31 cellular contexts compared by ENCODE assay signal in genomic region chr3:145259166-145259565, GRCh38.
"Had no signal": no experiment of that assay in that cellular context is flagged by ENCODE, and none has a peak within 500 bp of the region (broad histone marks: within the 10 kb centered on the region; RNA-seq: fewer than 3 reads in every experiment).

No MANE protein-coding gene starts in this region.

- ATAC-seq: activated CD4-positive, alpha-beta T cell treated with anti-CD3 and anti-CD28 coated beads for 36 hours; activated CD4-positive, CD25-positive, alpha-beta regulatory T cell treated with anti-CD3 and anti-CD28 coated beads, Interleukin-2, amount 50 U/mL, for 24 hours; activated CD8-positive, alpha-beta T cell treated with anti-CD3 and anti-CD28 coated beads, Interleukin-2, amount 10 ng/mL, durations not matched to agents 7 days and 5 days; activated T-cell treated with anti-CD3 and anti-CD28 coated beads, Interleukin-2, amount 50 U/mL, for 4 hours; Panc1 had no signal

- DNase-seq: activated CD4-positive, alpha-beta T cell treated with anti-CD3 and anti-CD28 coated beads for 36 hours; activated CD4-positive, alpha-beta T cell treated with anti-CD3 and anti-CD28 coated beads, Interleukin-2, amount 10 ng/mL, durations not matched to agents 7 days and 5 days; activated CD4-positive, alpha-beta T cell treated with anti-CD3 and anti-CD28 coated beads, Interleukin-2, amount 50 U/mL, for 48 hours; activated CD8-positive, alpha-beta T cell treated with anti-CD3 and anti-CD28 coated beads, Interleukin-2, amount 10 ng/mL, durations not matched to agents 7 days and 5 days; activated gamma-delta T cell treated with Interleukin-2 at 50 U/mL for 16 hours; activated naive CD4-positive, alpha-beta T cell treated with anti-CD3 and anti-CD28 coated beads for 36 hours; activated T-cell treated with anti-CD3 and anti-CD28 coated beads, Interleukin-2, amount 50 U/mL, for 4 hours; amniotic stem cell; NCI-H1105; NCI-H1417 treated with DMSO at 0.1 percent for 48 hours; NCI-H1694; NCI-H1930; NCI-H2081 treated with DMSO at 0.1 percent for 48 hours; NCI-H2171; NCI-H446; NCI-H524; NCI-H69; NCI-H82; SHP77 treated with DMSO at 0.1 percent for 48 hours; SK-N-SH had no signal

- H3K4me1 ChIP-seq: ascending aorta, SJSA1 had no signal

- H3K27ac Mint-ChIP-seq: activated CD4-positive, alpha-beta T cell treated with anti-CD3 and anti-CD28 coated beads for 36 hours; activated CD4-positive, alpha-beta T cell treated with anti-CD3 and anti-CD28 coated beads, Interleukin-2, amount 10 ng/mL, durations not matched to agents 7 days and 5 days; activated CD8-positive, alpha-beta T cell treated with anti-CD3 and anti-CD28 coated beads, Interleukin-2, amount 10 ng/mL, durations not matched to agents 7 days and 5 days; activated naive CD4-positive, alpha-beta T cell treated with anti-CD3 and anti-CD28 coated beads for 36 hours; activated naive CD8-positive, alpha-beta T cell; activated T-helper 1 cell treated with anti-CD3 and anti-CD28 coated beads, Interleukin-12 subunit alpha, Interleukin-12 subunit beta, Interleukin-2, Interleukin-4 antibody, amounts not matched to agents 30 ng/mL and 10 ng/mL and 1 ng/mL, durations not matched to agents 14 hours and 24 hours and 36 hours; T-helper 1 cell treated with Interleukin-12 subunit alpha and Interleukin-12 subunit beta and Interleukin-4 antibody, amounts not matched to agents 30 μg/mL and 1 μg/mL, for 36 hours; T-helper 2 cell treated with Interferon-gamma antibody and Interleukin-4, amounts not matched to agents 5 μg/mL and 100 μg/mL, for 36 hours had no signal

- H3K4me3 Mint-ChIP-seq: activated CD4-positive, alpha-beta T cell treated with anti-CD3 and anti-CD28 coated beads for 36 hours; activated CD4-positive, alpha-beta T cell treated with anti-CD3 and anti-CD28 coated beads, Interleukin-2, amount 10 ng/mL, durations not matched to agents 7 days and 5 days; activated CD8-positive, alpha-beta T cell treated with anti-CD3 and anti-CD28 coated beads, Interleukin-2, amount 10 ng/mL, durations not matched to agents 7 days and 5 days; activated naive CD4-positive, alpha-beta T cell treated with anti-CD3 and anti-CD28 coated beads for 36 hours; activated naive CD8-positive, alpha-beta T cell; activated T-cell treated with anti-CD3 and anti-CD28 coated beads, Interleukin-2, amount 50 U/mL, for 4 hours; activated T-helper 1 cell treated with anti-CD3 and anti-CD28 coated beads, Interleukin-12 subunit alpha, Interleukin-12 subunit beta, Interleukin-2, Interleukin-4 antibody, amounts not matched to agents 30 ng/mL and 10 ng/mL and 1 ng/mL, durations not matched to agents 14 hours and 24 hours and 36 hours; central memory CD8-positive, alpha-beta T cell; T-helper 1 cell treated with Interleukin-12 subunit alpha and Interleukin-12 subunit beta and Interleukin-4 antibody, amounts not matched to agents 30 μg/mL and 1 μg/mL, for 36 hours; T-helper 2 cell treated with Interferon-gamma antibody and Interleukin-4, amounts not matched to agents 5 μg/mL and 100 μg/mL, for 36 hours had no signal

- H3K4me3 ChIP-seq: ascending aorta, cardiac muscle cell, SJSA1 had no signal

- H3K27me3 ChIP-seq: ascending aorta, cardiac muscle cell, SJSA1 had no signal

- H3K9ac ChIP-seq: KMS-11, SK-N-SH had no signal

- H3K27me3 Mint-ChIP-seq: activated CD4-positive, alpha-beta T cell treated with anti-CD3 and anti-CD28 coated beads for 36 hours; activated CD4-positive, alpha-beta T cell treated with anti-CD3 and anti-CD28 coated beads, Interleukin-2, amount 10 ng/mL, durations not matched to agents 7 days and 5 days; activated naive CD8-positive, alpha-beta T cell; central memory CD8-positive, alpha-beta T cell had no signal

- H3K4me1 Mint-ChIP-seq: activated CD4-positive, alpha-beta T cell treated with anti-CD3 and anti-CD28 coated beads for 36 hours; activated CD4-positive, alpha-beta T cell treated with anti-CD3 and anti-CD28 coated beads, Interleukin-2, amount 10 ng/mL, durations not matched to agents 7 days and 5 days; central memory CD8-positive, alpha-beta T cell had no signal

- H3K9me3 ChIP-seq: ascending aorta, SJSA1, SK-N-SH had no signal

- H3K9me2 ChIP-seq: SK-N-SH had no signal

- H3K36me3 Mint-ChIP-seq: activated naive CD8-positive, alpha-beta T cell had no signal

- H3K36me3 ChIP-seq: ascending aorta, cardiac muscle cell, SJSA1 had no signal

- H3K4me2 ChIP-seq: KMS-11, SK-N-SH had no signal

- H3K9me3 Mint-ChIP-seq: activated CD4-positive, alpha-beta T cell treated with anti-CD3 and anti-CD28 coated beads, Interleukin-2, amount 10 ng/mL, durations not matched to agents 7 days and 5 days; activated naive CD4-positive, alpha-beta T cell treated with anti-CD3 and anti-CD28 coated beads for 36 hours; activated T-cell treated with anti-CD3 and anti-CD28 coated beads, Interleukin-2, amount 50 U/mL, for 4 hours; activated T-helper 1 cell treated with anti-CD3 and anti-CD28 coated beads, Interleukin-12 subunit alpha, Interleukin-12 subunit beta, Interleukin-2, Interleukin-4 antibody, amounts not matched to agents 30 ng/mL and 10 ng/mL and 1 ng/mL, durations not matched to agents 14 hours and 24 hours and 36 hours; central memory CD8-positive, alpha-beta T cell had no signal

- H3K27ac ChIP-seq: ascending aorta, cardiac muscle cell, KMS-11, SJSA1 had no signal
